In the genomic region with DNA sequence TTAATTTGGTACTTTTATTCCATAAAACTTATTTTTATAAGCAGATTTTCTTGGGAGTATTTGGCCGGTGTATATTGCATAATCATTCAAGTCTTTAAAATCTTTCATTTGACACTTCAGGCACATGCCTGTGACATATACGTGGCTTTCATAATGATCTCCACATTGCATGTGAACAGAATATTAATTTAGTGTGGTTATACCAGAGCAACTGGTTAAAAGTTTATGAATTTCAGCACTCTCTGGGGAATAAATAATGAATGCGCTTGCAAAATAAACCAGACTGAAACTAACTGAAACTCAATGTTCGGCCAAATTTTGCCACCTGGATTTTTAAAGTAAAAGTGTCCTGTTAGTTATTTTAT, we compare ENCODE assay signal across 20 cellular contexts.
"Had no signal": no experiment of that assay in that cellular context is flagged by ENCODE, and none has a peak within 500 bp of the region (broad histone marks: within the 10 kb centered on the region; RNA-seq: fewer than 3 reads in every experiment).

No MANE protein-coding gene starts in this region.

- H3K4me3 Mint-ChIP-seq: activated CD4-positive, alpha-beta memory T cell treated with anti-CD3 and anti-CD28 coated beads for 36 hours; activated CD4-positive, alpha-beta T cell treated with anti-CD3 and anti-CD28 coated beads for 36 hours; activated CD8-positive, alpha-beta memory T cell treated with anti-CD3 and anti-CD28 coated beads, Interleukin-2, amount 10 ng/mL, durations not matched to agents 7 days and 5 days; activated naive CD8-positive, alpha-beta T cell treated with anti-CD3 and anti-CD28 coated beads, Interleukin-2, amount 10 ng/mL, durations not matched to agents 7 days and 5 days; brain; effector memory CD8-positive, alpha-beta T cell; natural killer cell; stimulated activated effector memory CD8-positive, alpha-beta T cell treated with anti-CD3 and anti-CD28 coated beads, Interleukin-12 subunit alpha, Interleukin-12 subunit beta, amount 100 ng/mL, for 72 hours; type B pancreatic cell; WTC11 had no signal

- ATAC-seq: activated CD4-positive, alpha-beta T cell treated with anti-CD3 and anti-CD28 coated beads for 36 hours; activated CD8-positive, alpha-beta memory T cell treated with anti-CD3 and anti-CD28 coated beads, Interleukin-2, amount 10 ng/mL, durations not matched to agents 7 days and 5 days; effector memory CD8-positive, alpha-beta T cell; lower lobe of right lung; natural killer cell; pancreas; sciatic nerve; stimulated activated effector memory CD8-positive, alpha-beta T cell treated with anti-CD3 and anti-CD28 coated beads, Interleukin-12 subunit alpha, Interleukin-12 subunit beta, amount 100 ng/mL, for 72 hours; WTC11 had no signal

- H3K4me3 ChIP-seq: lower lobe of right lung, pancreas, testis had no signal

- H3K4me1 ChIP-seq: pancreas, testis had no signal

- H3K36me3 Mint-ChIP-seq: activated CD4-positive, alpha-beta memory T cell treated with anti-CD3 and anti-CD28 coated beads for 36 hours; activated CD8-positive, alpha-beta memory T cell treated with anti-CD3 and anti-CD28 coated beads, Interleukin-2, amount 10 ng/mL, durations not matched to agents 7 days and 5 days; activated naive CD8-positive, alpha-beta T cell treated with anti-CD3 and anti-CD28 coated beads, Interleukin-2, amount 10 ng/mL, durations not matched to agents 7 days and 5 days; natural killer cell; stimulated activated effector memory CD8-positive, alpha-beta T cell treated with anti-CD3 and anti-CD28 coated beads, Interleukin-12 subunit alpha, Interleukin-12 subunit beta, amount 100 ng/mL, for 72 hours had no signal

- DNase-seq: activated CD4-positive, alpha-beta memory T cell treated with anti-CD3 and anti-CD28 coated beads for 36 hours; activated CD4-positive, alpha-beta T cell treated with anti-CD3 and anti-CD28 coated beads for 36 hours; activated CD8-positive, alpha-beta memory T cell treated with anti-CD3 and anti-CD28 coated beads, Interleukin-2, amount 10 ng/mL, durations not matched to agents 7 days and 5 days; activated naive CD4-positive, alpha-beta T cell treated with Interleukin-2 at 50 U/mL for 16 hours; activated naive CD8-positive, alpha-beta T cell treated with anti-CD3 and anti-CD28 coated beads, Interleukin-2, amount 10 ng/mL, durations not matched to agents 7 days and 5 days; anterior cingulate cortex; caudate nucleus; effector memory CD8-positive, alpha-beta T cell; left colon; lower lobe of right lung; natural killer cell; pancreas; stimulated activated CD4-positive, alpha-beta T cell treated with anti-CD3 and anti-CD28 coated beads, Interleukin-4, amount 100 ng/mL, for 24 hours; testis had no signal

- H3K27ac Mint-ChIP-seq: activated CD4-positive, alpha-beta memory T cell treated with anti-CD3 and anti-CD28 coated beads for 36 hours; activated CD4-positive, alpha-beta T cell treated with anti-CD3 and anti-CD28 coated beads for 36 hours; activated CD8-positive, alpha-beta memory T cell treated with anti-CD3 and anti-CD28 coated beads, Interleukin-2, amount 10 ng/mL, durations not matched to agents 7 days and 5 days; activated naive CD8-positive, alpha-beta T cell treated with anti-CD3 and anti-CD28 coated beads, Interleukin-2, amount 10 ng/mL, durations not matched to agents 7 days and 5 days; effector memory CD8-positive, alpha-beta T cell; natural killer cell; stimulated activated effector memory CD8-positive, alpha-beta T cell treated with anti-CD3 and anti-CD28 coated beads, Interleukin-12 subunit alpha, Interleukin-12 subunit beta, amount 100 ng/mL, for 72 hours; type B pancreatic cell; WTC11 had no signal

- H3K27me3 ChIP-seq: pancreas, testis had no signal

- FAIRE-seq: islet of Langerhans, pancreas had no signal

- H3K27ac ChIP-seq: lower lobe of right lung, pancreas, testis had no signal

- H3K36me3 ChIP-seq: lower lobe of right lung, pancreas had no signal

- H3K27me3 Mint-ChIP-seq: activated naive CD8-positive, alpha-beta T cell treated with anti-CD3 and anti-CD28 coated beads, Interleukin-2, amount 10 ng/mL, durations not matched to agents 7 days and 5 days; brain; type B pancreatic cell had no signal

- H3K9me3 Mint-ChIP-seq: activated CD4-positive, alpha-beta memory T cell treated with anti-CD3 and anti-CD28 coated beads for 36 hours; activated naive CD8-positive, alpha-beta T cell treated with anti-CD3 and anti-CD28 coated beads, Interleukin-2, amount 10 ng/mL, durations not matched to agents 7 days and 5 days; brain; effector memory CD8-positive, alpha-beta T cell; natural killer cell; stimulated activated effector memory CD8-positive, alpha-beta T cell treated with anti-CD3 and anti-CD28 coated beads, Interleukin-12 subunit alpha, Interleukin-12 subunit beta, amount 100 ng/mL, for 72 hours; type B pancreatic cell; WTC11 had no signal

- H3K4me1 Mint-ChIP-seq: activated CD4-positive, alpha-beta T cell treated with anti-CD3 and anti-CD28 coated beads for 36 hours; activated CD8-positive, alpha-beta memory T cell treated with anti-CD3 and anti-CD28 coated beads, Interleukin-2, amount 10 ng/mL, durations not matched to agents 7 days and 5 days; activated naive CD8-positive, alpha-beta T cell treated with anti-CD3 and anti-CD28 coated beads, Interleukin-2, amount 10 ng/mL, durations not matched to agents 7 days and 5 days; stimulated activated effector memory CD8-positive, alpha-beta T cell treated with anti-CD3 and anti-CD28 coated beads, Interleukin-12 subunit alpha, Interleukin-12 subunit beta, amount 100 ng/mL, for 72 hours had no signal

- H3K9me3 ChIP-seq: lower lobe of right lung, pancreas, testis had no signal
